In the genomic region with DNA sequence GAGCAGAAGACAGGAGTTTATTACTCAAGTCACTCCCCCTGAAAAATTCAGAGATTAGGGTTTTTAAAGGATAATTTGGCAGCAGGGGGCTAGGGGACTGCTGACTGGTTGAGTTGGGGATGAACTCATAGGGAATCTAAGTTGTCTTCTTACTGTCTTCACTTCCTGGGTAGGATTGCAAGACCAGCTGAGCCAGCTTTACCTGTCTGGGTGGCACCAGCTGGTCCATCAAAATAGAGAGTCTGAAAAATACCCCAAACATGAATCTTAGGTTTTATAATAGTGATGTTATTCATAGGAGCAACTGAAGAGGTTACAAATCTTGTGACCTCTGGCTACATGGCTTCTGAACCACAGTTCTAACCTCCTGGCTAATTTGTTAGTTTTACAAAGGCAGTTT, we compare ENCODE assay signal across 27 cellular contexts.
"Had no signal": no experiment of that assay in that cellular context is flagged by ENCODE, and none has a peak within 500 bp of the region (broad histone marks: within the 10 kb centered on the region; RNA-seq: fewer than 3 reads in every experiment).

No MANE protein-coding gene starts in this region.

- H3K9me3 ChIP-seq: ovary had no signal

- H3K27ac ChIP-seq: brain microvascular endothelial cell, ovary, skin epidermis, thoracic aorta, vagina, WERI-Rb-1 had no signal

- H3K36me3 ChIP-seq: brain microvascular endothelial cell, ovary, thoracic aorta, vagina had no signal

- H3K4me1 ChIP-seq: vagina had no signal

- H3K4me3 ChIP-seq: ovary, skin epidermis, thoracic aorta, vagina had no signal

- DNase-seq: activated CD4-positive, alpha-beta T cell treated with anti-CD3 and anti-CD28 coated beads for 48 hours; activated CD4-positive, alpha-beta T cell treated with anti-CD3 and anti-CD28 coated beads, Interleukin-2, amount 50 U/mL, for 48 hours; activated CD8-positive, alpha-beta memory T cell treated with anti-CD3 and anti-CD28 coated beads, Interleukin-2, amount 50 U/mL, for 4 hours; activated gamma-delta T cell; activated naive CD4-positive, alpha-beta T cell treated with anti-CD3 and anti-CD28 coated beads, Interleukin-2, amount 10 ng/mL, durations not matched to agents 7 days and 5 days; activated naive CD8-positive, alpha-beta T cell treated with anti-CD3 and anti-CD28 coated beads, Interleukin-2, amount 10 ng/mL, durations not matched to agents 7 days and 5 days; activated T-cell treated with anti-CD3 and anti-CD28 coated beads, Interleukin-2, amount 50 U/mL, for 24 hours; amniotic stem cell; brain microvascular endothelial cell; central memory CD4-positive, alpha-beta T cell; endodermal cell; glutamatergic neuron; islet precursor cell; left ventricle myocardium superior; naive B cell; nephron progenitor cell; ovary; stimulated activated CD4-positive, alpha-beta T cell treated with anti-CD3 and anti-CD28 coated beads, Interleukin-12 subunit alpha, Interleukin-12 subunit beta, amount 100 ng/mL, for 4 hours; stimulated activated CD4-positive, alpha-beta T cell treated with anti-CD3 and anti-CD28 coated beads, Interleukin-4, amount 100 ng/mL, for 1 hour; T-helper 17 cell; T1000; WERI-Rb-1 had no signal

- H3K27me3 ChIP-seq: brain microvascular endothelial cell, ovary, vagina had no signal

- ATAC-seq: activated CD4-positive, CD25-positive, alpha-beta regulatory T cell treated with anti-CD3 and anti-CD28 coated beads, Interleukin-2, amount 50 U/mL, for 24 hours; left ventricle myocardium superior; sciatic nerve; T-helper 17 cell had no signal
